In genomic region chr18:44826418-44827259, GRCh38 we compare ENCODE assay signal across 8 cellular contexts.
DNase-seq lines count a peak whose midpoint lies in the region; ATAC-seq and TF ChIP-seq lines count a peak whose summit lies in the region.

No MANE protein-coding gene starts in this region.

- H3K4me1 ChIP-seq in H9 (ENCODE audit: insufficient read depth, low read length), result peaks cover 2% of the 10 kb centered on the region; the same call in 1 of the 2 replicates

- H3K56ac ChIP-seq in H9 (ENCODE audit: insufficient read length, low read depth, low read length), result no peak overlapping the region

- H3K9me3 ChIP-seq in H9 (ENCODE audit: control insufficient read depth, low read depth, low read length), result no peaks in the 10 kb centered on the region

- no peak overlapping the region for H2BK12ac ChIP-seq in H9 (ENCODE audit: insufficient read length, low read depth, low read length)

- H2AK5ac ChIP-seq in H9 (ENCODE audit: insufficient read length, low read length), result no peak overlapping the region

- no peak for TF ChIP-seq POLR2A in GM18505 (IDR thresholded peaks at IDR 0.05; ENCODE audit: borderline replicate concordance, extremely low read depth, insufficient read depth, insufficient read length)

- H3K4me2 ChIP-seq in H9 (ENCODE audit: insufficient read depth, insufficient read length, low read length), result no peak overlapping the region

- DNase-seq in H9, result no peak
- DNase-seq in RPMI7951 (ENCODE audit: low read depth), result peak; percentile 89
- DNase-seq in fibroblast of the conjunctiva (ENCODE audit: low read depth), result peak; percentile 89
- DNase-seq in omental fat pad (ENCODE audit: low spot score), result peak; percentile 47
- DNase-seq in cortex of kidney (lab: John Stamatoyannopoulos, UW), result no peak
- no peak for DNase-seq in activated CD8-positive, alpha-beta memory T cell treated with anti-CD3 and anti-CD28 coated beads, Interleukin-2, amount 50 U/mL, for 48 hours

- H2BK5ac ChIP-seq in H9 (ENCODE audit: insufficient read length, low read length), result no peak overlapping the region

- no peaks in the 10 kb centered on the region for H3K79me1 ChIP-seq in H9 (ENCODE audit: insufficient read depth, low read depth, low read length, poor library complexity, severe bottlenecking)

- no peak overlapping the region for H4K5ac ChIP-seq in H9 (ENCODE audit: insufficient read length, low read depth, low read length)

- no peak overlapping the region for H3T11ph ChIP-seq in H9 (ENCODE audit: low read length)

- H3K23ac ChIP-seq in H9 (ENCODE audit: insufficient read length, low read depth, low read length), result no peak overlapping the region

- peaks cover 20 to 41% of the 10 kb centered on the region in 2 experiments for H3K4me1 Mint-ChIP-seq in H9

- H3K27ac ChIP-seq in H9 (ENCODE audit: insufficient read length, low read depth, low read length), result no peak overlapping the region

- ATAC-seq in omental fat pad (ENCODE audit: low FRiP score) (peak; percentile 58), GM18498 (IDR thresholded peaks at IDR 0.05; ENCODE audit: unreplicated experiment) (no peak), GM18505 (IDR thresholded peaks at IDR 0.05; ENCODE audit: unreplicated experiment) (no peak)

- H2BK120ac ChIP-seq in H9 (ENCODE audit: low read depth, low read length, poor library complexity, severe bottlenecking), result no peak overlapping the region

- H3K27me3 ChIP-seq in H9 (ENCODE audit: insufficient read depth, low read length), result no peaks in the 10 kb centered on the region

- no peak overlapping the region for H3K18ac ChIP-seq in H9 (ENCODE audit: insufficient read length, low read depth, low read length)

- TF ChIP-seq CTCF in H9 (conservative IDR thresholded peaks at IDR 0.05) (no peak), omental fat pad (IDR thresholded peaks at IDR 0.05) (no peak)

- H4K8ac ChIP-seq in H9 (replicated peaks; ENCODE audit: insufficient read length, low read depth, low read length), result no peak overlapping the region

- H3K36me3 Mint-ChIP-seq in H9 (ENCODE audit: insufficient read depth in 1 of 3, low read depth in 3 of 3), result peaks cover 0 to 1% (median 0%) of the 10 kb centered on the region in 3 experiments; a peak in 1 of 7 replicates

- H3K79me2 ChIP-seq in H9 (ENCODE audit: insufficient read depth, low read length), result no peaks in the 10 kb centered on the region

- H2BK15ac ChIP-seq in H9 (ENCODE audit: low read depth, low read length), result no peak overlapping the region

- no peak overlapping the region for H3K9ac ChIP-seq in H9 (ENCODE audit: extremely low read depth, insufficient read length, low read length)

- no peak overlapping the region for H3K14ac ChIP-seq in H9 (ENCODE audit: insufficient read depth, low read length)

- no peak overlapping the region for H2AFZ ChIP-seq in H9 (ENCODE audit: low read length)

- WGBS in H9 (ENCODE audit: extremely low coverage, insufficient read length, low lambda C conversion rate), result no CpG with 5 or more reads among the region's 5 CpGs

- no peaks in the 10 kb centered on the region; the same call in 1 of the 2 replicates for H3K27me3 Mint-ChIP-seq in H9 (ENCODE audit: low read depth)

- H3K27ac Mint-ChIP-seq in H9, result peak overlapping the region; percentile 6 to 91 (median 56); a peak in 5 of 7 replicates

- no peak overlapping the region for H3K4ac ChIP-seq in H9 (ENCODE audit: low read depth, low read length)

- no peak overlapping the region for H3K4me3 Mint-ChIP-seq in H9

- H2BK20ac ChIP-seq in H9 (ENCODE audit: low read depth, low read length, poor library complexity, severe bottlenecking), result no peak overlapping the region

- no peak overlapping the region for H4K91ac ChIP-seq in H9 (ENCODE audit: insufficient read length, low read depth, low read length)

- H3K23me2 ChIP-seq in H9 (ENCODE audit: insufficient read length, low read depth, low read length, poor library complexity, severe bottlenecking), result no peaks in the 10 kb centered on the region

- H3K9me3 Mint-ChIP-seq in H9, result no peaks in the 10 kb centered on the region

- H4K20me1 ChIP-seq in H9 (ENCODE audit: control insufficient read depth, insufficient read depth, insufficient read length), result no peaks in the 10 kb centered on the region

Comparison
In these comparisons a context has a peak if more than half of its experiments do, and no peak if none do; other contexts are left out.
1. DNase-seq: peak in RPMI7951 (single experiment), fibroblast of the conjunctiva (single experiment) and omental fat pad (single experiment); none in H9 (single experiment), cortex of kidney (single experiment) and activated CD8-positive, alpha-beta memory T cell treated with anti-CD3 and anti-CD28 coated beads, Interleukin-2, amount 50 U/mL, for 48 hours (single experiment).